In genomic region chr6:89596484-89596883, GRCh38 we compare ENCODE assay signal across 17 cellular contexts. TPM values are rescaled to one million over a fixed set of nuclear protein-coding genes. Genes with fewer than 3 reads are reported as not detected.
A peak's percentile ranks its signal among the peaks of the same experiment; 100 is the strongest.
DNase-seq lines count a peak whose midpoint lies in the region; ATAC-seq and TF ChIP-seq lines count a peak whose summit lies in the region.
"Had no signal": no experiment of that assay in that cellular context is flagged by ENCODE, and none has a peak within 500 bp of the region (broad histone marks: within the 10 kb centered on the region; RNA-seq: fewer than 3 reads in every experiment).

No MANE protein-coding gene starts in this region.

- peak; percentile 11 for DNase-seq in activated naive CD4-positive, alpha-beta T cell treated with anti-CD3 and anti-CD28 coated beads for 36 hours
- DNase-seq in activated naive CD4-positive, alpha-beta T cell treated with anti-CD3 and anti-CD28 coated beads, Interleukin-2, amount 50 U/mL, for 72 hours (ENCODE audit: low spot score in 2 of 2) = no peak
- peak; percentile 58 for DNase-seq in Karpas-422
- DNase-seq in activated T-helper 1 cell treated with anti-CD3 and anti-CD28 coated beads, Interleukin-12 subunit alpha, Interleukin-12 subunit beta, Interleukin-2, Interleukin-4 antibody, amounts not matched to agents 30 ng/mL and 10 ng/mL and 1 ng/mL, durations not matched to agents 14 hours and 24 hours and 36 hours (ENCODE audit: low spot score) = no peak
- no peak for DNase-seq in stimulated activated naive B cell treated with anti-CD40 and anti-IgM and Interleukin-4, amounts not matched to agents 10 μg/mL and 1 μg/mL and 100 μg/mL, for 72 hours
- no peak for DNase-seq in foreskin fibroblast
- DNase-seq in dorsolateral prefrontal cortex = no peak
- DNase-seq in A172 (ENCODE audit: low spot score) = no peak
- DNase-seq: cortex of kidney, H7, heart right ventricle, kidney glomerular epithelial cell, NCI-H2171, pancreas had no signal

- H3K4me3 Mint-ChIP-seq in activated naive CD4-positive, alpha-beta T cell treated with anti-CD3 and anti-CD28 coated beads for 36 hours = no peak overlapping the region
- peak overlapping the region; percentile 19 for H3K4me3 Mint-ChIP-seq in activated T-helper 1 cell treated with anti-CD3 and anti-CD28 coated beads, Interleukin-12 subunit alpha, Interleukin-12 subunit beta, Interleukin-2, Interleukin-4 antibody, amounts not matched to agents 30 ng/mL and 10 ng/mL and 1 ng/mL, durations not matched to agents 14 hours and 24 hours and 36 hours
- peak overlapping the region in 1 of 2 donors; percentile 20 for H3K4me3 Mint-ChIP-seq in stimulated activated naive B cell treated with anti-CD40 and anti-IgM and Interleukin-4, amounts not matched to agents 10 μg/mL and 1 μg/mL and 100 μg/mL, for 72 hours

- H3K4me1 ChIP-seq in Karpas-422 (ENCODE audit: low read length) = no peaks in the 10 kb centered on the region
- H3K4me1 ChIP-seq: pancreas, SJCRH30 had no signal

- no peaks in the 10 kb centered on the region for H3K9me3 Mint-ChIP-seq in activated naive CD4-positive, alpha-beta T cell treated with anti-CD3 and anti-CD28 coated beads for 36 hours
- H3K9me3 Mint-ChIP-seq in activated naive CD4-positive, alpha-beta T cell treated with anti-CD3 and anti-CD28 coated beads, Interleukin-2, amount 50 U/mL, for 72 hours = peaks cover 11 to 18% of the 10 kb centered on the region in 2 donors
- H3K9me3 Mint-ChIP-seq in activated T-helper 1 cell treated with anti-CD3 and anti-CD28 coated beads, Interleukin-12 subunit alpha, Interleukin-12 subunit beta, Interleukin-2, Interleukin-4 antibody, amounts not matched to agents 30 ng/mL and 10 ng/mL and 1 ng/mL, durations not matched to agents 14 hours and 24 hours and 36 hours = peaks cover 29% of the 10 kb centered on the region
- peaks cover 4% of the 10 kb centered on the region in 2 donors for H3K9me3 Mint-ChIP-seq in stimulated activated naive B cell treated with anti-CD40 and anti-IgM and Interleukin-4, amounts not matched to agents 10 μg/mL and 1 μg/mL and 100 μg/mL, for 72 hours

- no peak overlapping the region for H3K4me2 ChIP-seq in Karpas-422 (ENCODE audit: low read depth, low read length, poor library complexity, severe bottlenecking)
- H3K4me2 ChIP-seq: smooth muscle cell had no signal

- CTCF ChIA-PET in activated naive CD4-positive, alpha-beta T cell treated with anti-CD3 and anti-CD28 coated beads for 36 hours (lab: Charles Lee) = interaction anchor here (0.6 to 5.0 kb wide), 3 partner anchors 14 to 911 kb away, joined by 3 to 34 read pairs (median 6); no protein-coding TSS in a partner anchor

- no peaks in the 10 kb centered on the region for H3K36me3 Mint-ChIP-seq in activated naive CD4-positive, alpha-beta T cell treated with anti-CD3 and anti-CD28 coated beads for 36 hours (ENCODE audit: low read depth)
- H3K36me3 Mint-ChIP-seq in activated naive CD4-positive, alpha-beta T cell treated with anti-CD3 and anti-CD28 coated beads, Interleukin-2, amount 50 U/mL, for 72 hours = peaks cover 13 to 27% of the 10 kb centered on the region in 2 donors
- peaks cover 20% of the 10 kb centered on the region for H3K36me3 Mint-ChIP-seq in activated T-helper 1 cell treated with anti-CD3 and anti-CD28 coated beads, Interleukin-12 subunit alpha, Interleukin-12 subunit beta, Interleukin-2, Interleukin-4 antibody, amounts not matched to agents 30 ng/mL and 10 ng/mL and 1 ng/mL, durations not matched to agents 14 hours and 24 hours and 36 hours (ENCODE audit: low read depth)
- H3K36me3 Mint-ChIP-seq in stimulated activated naive B cell treated with anti-CD40 and anti-IgM and Interleukin-4, amounts not matched to agents 10 μg/mL and 1 μg/mL and 100 μg/mL, for 72 hours = peaks cover 10 to 23% of the 10 kb centered on the region in 2 donors

- H3K4me1 Mint-ChIP-seq in activated naive CD4-positive, alpha-beta T cell treated with anti-CD3 and anti-CD28 coated beads for 36 hours (ENCODE audit: low read depth) = peaks cover 18% of the 10 kb centered on the region
- H3K4me1 Mint-ChIP-seq in activated T-helper 1 cell treated with anti-CD3 and anti-CD28 coated beads, Interleukin-12 subunit alpha, Interleukin-12 subunit beta, Interleukin-2, Interleukin-4 antibody, amounts not matched to agents 30 ng/mL and 10 ng/mL and 1 ng/mL, durations not matched to agents 14 hours and 24 hours and 36 hours (ENCODE audit: low read depth) = peaks cover 45% of the 10 kb centered on the region
- H3K4me1 Mint-ChIP-seq in stimulated activated naive B cell treated with anti-CD40 and anti-IgM and Interleukin-4, amounts not matched to agents 10 μg/mL and 1 μg/mL and 100 μg/mL, for 72 hours = peaks cover 41 to 54% of the 10 kb centered on the region in 2 donors

- H3K27ac Mint-ChIP-seq in activated naive CD4-positive, alpha-beta T cell treated with anti-CD3 and anti-CD28 coated beads for 36 hours = peak overlapping the region; percentile 69
- H3K27ac Mint-ChIP-seq in activated naive CD4-positive, alpha-beta T cell treated with anti-CD3 and anti-CD28 coated beads, Interleukin-2, amount 50 U/mL, for 72 hours = peak overlapping the region in 1 of 2 donors; percentile 77
- peak overlapping the region; percentile 90 for H3K27ac Mint-ChIP-seq in activated T-helper 1 cell treated with anti-CD3 and anti-CD28 coated beads, Interleukin-12 subunit alpha, Interleukin-12 subunit beta, Interleukin-2, Interleukin-4 antibody, amounts not matched to agents 30 ng/mL and 10 ng/mL and 1 ng/mL, durations not matched to agents 14 hours and 24 hours and 36 hours
- peak overlapping the region; percentile 97 for H3K27ac Mint-ChIP-seq in stimulated activated naive B cell treated with anti-CD40 and anti-IgM and Interleukin-4, amounts not matched to agents 10 μg/mL and 1 μg/mL and 100 μg/mL, for 72 hours

- no peak for TF ChIP-seq CTCF in foreskin fibroblast (IDR thresholded peaks at IDR 0.05; ENCODE audit: low read depth, low read length)
- no peak for TF ChIP-seq CTCF in dorsolateral prefrontal cortex (IDR thresholded peaks at IDR 0.05 in 54 of 56, conservative IDR thresholded peaks at IDR 0.05 in 2 of 56; ENCODE audit: low read depth in 1 of 56, partially characterized antibody in 56 of 56)

- ATAC-seq in activated naive CD4-positive, alpha-beta T cell treated with anti-CD3 and anti-CD28 coated beads, Interleukin-2, amount 50 U/mL, for 72 hours = no peak
- peak; percentile 22 to 33 for ATAC-seq in stimulated activated naive B cell treated with anti-CD40 and anti-IgM and Interleukin-4, amounts not matched to agents 10 μg/mL and 1 μg/mL and 100 μg/mL, for 72 hours (replicated peaks)
- ATAC-seq: pancreas had no signal

- H3K27ac ChIP-seq in Karpas-422 (ENCODE audit: low read length) = no peak overlapping the region
- H3K27ac ChIP-seq in dorsolateral prefrontal cortex = no peak overlapping the region
- H3K27ac ChIP-seq: heart right ventricle, pancreas, SJCRH30 had no signal

- H4K20me1 ChIP-seq in Karpas-422 (ENCODE audit: insufficient read depth, low read depth, low read length) = no peaks in the 10 kb centered on the region

- no peak overlapping the region for H2AFZ ChIP-seq in Karpas-422 (ENCODE audit: low read length)

- no peaks in the 10 kb centered on the region for H3K36me3 ChIP-seq in Karpas-422 (ENCODE audit: insufficient read depth, low read length)
- H3K36me3 ChIP-seq: ascending aorta, heart right ventricle, pancreas, SJCRH30 had no signal

- no peaks in the 10 kb centered on the region for H3K9me3 ChIP-seq in Karpas-422 (ENCODE audit: low read length)
- H3K9me3 ChIP-seq: ascending aorta, heart right ventricle, pancreas, SJCRH30 had no signal

- no peaks in the 10 kb centered on the region; the same call in 1 of the 2 replicates for H3K27me3 ChIP-seq in Karpas-422 (ENCODE audit: low read length)
- H3K27me3 ChIP-seq in dorsolateral prefrontal cortex = no peaks in the 10 kb centered on the region
- H3K27me3 ChIP-seq: ascending aorta, heart right ventricle, pancreas, SJCRH30 had no signal

- no peak overlapping the region for H3K9ac ChIP-seq in Karpas-422 (ENCODE audit: low read length)

- H3K79me2 ChIP-seq in Karpas-422 (ENCODE audit: low read length) = no peaks in the 10 kb centered on the region

- no peak overlapping the region for H3K4me3 ChIP-seq in Karpas-422 (ENCODE audit: low read length)
- H3K4me3 ChIP-seq in foreskin fibroblast (ENCODE audit: low read depth in 1 of 2, low read length in 2 of 2) = no peak overlapping the region
- no peak overlapping the region for H3K4me3 ChIP-seq in dorsolateral prefrontal cortex
- H3K4me3 ChIP-seq: ascending aorta, heart right ventricle, pancreas, SJCRH30, smooth muscle cell had no signal

- no peaks in the 10 kb centered on the region for H3K9me2 ChIP-seq in Karpas-422 (replicated peaks; ENCODE audit: insufficient read depth, low read length)

- H3K27me3 Mint-ChIP-seq in activated naive CD4-positive, alpha-beta T cell treated with anti-CD3 and anti-CD28 coated beads for 36 hours (ENCODE audit: low read depth) = no peaks in the 10 kb centered on the region
- H3K27me3 Mint-ChIP-seq in activated T-helper 1 cell treated with anti-CD3 and anti-CD28 coated beads, Interleukin-12 subunit alpha, Interleukin-12 subunit beta, Interleukin-2, Interleukin-4 antibody, amounts not matched to agents 30 ng/mL and 10 ng/mL and 1 ng/mL, durations not matched to agents 14 hours and 24 hours and 36 hours (ENCODE audit: insufficient read depth) = no peaks in the 10 kb centered on the region
- no peaks in the 10 kb centered on the region for H3K27me3 Mint-ChIP-seq in stimulated activated naive B cell treated with anti-CD40 and anti-IgM and Interleukin-4, amounts not matched to agents 10 μg/mL and 1 μg/mL and 100 μg/mL, for 72 hours

- intact Hi-C loops in activated naive CD4-positive, alpha-beta T cell treated with anti-CD3 and anti-CD28 coated beads for 36 hours (cut with micrococcal nuclease) = loop anchor here (1.0 to 5.0 kb wide), 3 partner anchors 42 to 229 kb away; partner anchors contain the start of gene LYRM2
- intact Hi-C loops in activated T-helper 1 cell treated with anti-CD3 and anti-CD28 coated beads, Interleukin-12 subunit alpha, Interleukin-12 subunit beta, Interleukin-2, Interleukin-4 antibody, amounts not matched to agents 30 ng/mL and 10 ng/mL and 1 ng/mL, durations not matched to agents 14 hours and 24 hours and 36 hours (cut with micrococcal nuclease) = loop anchor here (1.0 to 5.0 kb wide), 3 partner anchors 42 to 634 kb away; partner anchors contain the start of genes LYRM2 and RNGTT
- intact Hi-C loops in dorsolateral prefrontal cortex (cut with DNase I) = loop anchor here (5.0 kb wide), 2 partner anchors 164 to 224 kb away; partner anchors contain the start of gene ANKRD6 (in 1 of the 2)

RNA-seq across cellular contexts. Expression of gene LYRM2, which starts 42.1 kb away (rescaled TPM):
- total RNA-seq in activated naive CD4-positive, alpha-beta T cell treated with anti-CD3 and anti-CD28 coated beads for 36 hours = 10 to 100 TPM; 15.8 to 18.3 TPM
- 10 to 100 TPM; 17.3 to 21.5 TPM for total RNA-seq in activated naive CD4-positive, alpha-beta T cell treated with anti-CD3 and anti-CD28 coated beads, Interleukin-2, amount 50 U/mL, for 72 hours
- 13.7 and 23.9 TPM in 2 replicates for total RNA-seq in Karpas-422 (2014; rRNA removed; shearing (Covaris generic); ENCODE audit: low replicate concordance)
- 32.8 and 34.7 TPM in 2 replicates for total RNA-seq in activated T-helper 1 cell treated with anti-CD3 and anti-CD28 coated beads, Interleukin-12 subunit alpha, Interleukin-12 subunit beta, Interleukin-2, Interleukin-4 antibody, amounts not matched to agents 30 ng/mL and 10 ng/mL and 1 ng/mL, durations not matched to agents 14 hours and 24 hours and 36 hours
- 10 to 100 TPM; 30.1 to 60.1 (median 43.4) TPM for total RNA-seq in dorsolateral prefrontal cortex
- total RNA-seq in A172 (2014; rRNA removed; shearing (Covaris generic)) = 38.3 and 40.4 TPM in 2 replicates

Comparison
In these comparisons a context has a peak if more than half of its experiments do, and no peak if none do; other contexts are left out.
1. DNase-seq: peak in activated naive CD4-positive, alpha-beta T cell treated with anti-CD3 and anti-CD28 coated beads for 36 hours (single experiment) and Karpas-422 (single experiment); none in activated naive CD4-positive, alpha-beta T cell treated with anti-CD3 and anti-CD28 coated beads, Interleukin-2, amount 50 U/mL, for 72 hours (0 of 2), activated T-helper 1 cell treated with anti-CD3 and anti-CD28 coated beads, Interleukin-12 subunit alpha, Interleukin-12 subunit beta, Interleukin-2, Interleukin-4 antibody, amounts not matched to agents 30 ng/mL and 10 ng/mL and 1 ng/mL, durations not matched to agents 14 hours and 24 hours and 36 hours (single experiment), stimulated activated naive B cell treated with anti-CD40 and anti-IgM and Interleukin-4, amounts not matched to agents 10 μg/mL and 1 μg/mL and 100 μg/mL, for 72 hours (single experiment), foreskin fibroblast (0 of 2), dorsolateral prefrontal cortex (0 of 10) and A172 (single experiment).
2. ATAC-seq: peak in stimulated activated naive B cell treated with anti-CD40 and anti-IgM and Interleukin-4, amounts not matched to agents 10 μg/mL and 1 μg/mL and 100 μg/mL, for 72 hours (2 of 2); none in activated naive CD4-positive, alpha-beta T cell treated with anti-CD3 and anti-CD28 coated beads, Interleukin-2, amount 50 U/mL, for 72 hours (0 of 2).